1 cellular context compared by ENCODE assay signal in genomic region chr1:224622831-224623230, GRCh38.
TF ChIP-seq lines count a peak whose summit lies in the region.

No MANE protein-coding gene starts in this region.

TF ChIP-seq in IMR-90, 13 proteins besides CTCF, POLR2A, EP300 and RAD21 (continued from another document):
- TF ChIP-seq BHLHE40 (IDR thresholded peaks at IDR 0.05; ENCODE audit: low read depth, low read length) (no peak), MAZ (IDR thresholded peaks at IDR 0.05; ENCODE audit: borderline replicate concordance, low read depth, low read length) (no peak), FOS (IDR thresholded peaks at IDR 0.05; ENCODE audit: low read depth, low read length) (no peak), MAFK (IDR thresholded peaks at IDR 0.05; ENCODE audit: low read depth, low read length) (no peak), SMC3 (IDR thresholded peaks at IDR 0.05; ENCODE audit: low read depth, low read length) (no peak), CEBPB (IDR thresholded peaks at IDR 0.05; ENCODE audit: low read depth, low read length) (no peak), CHD1 (IDR thresholded peaks at IDR 0.05; ENCODE audit: low read depth, low read length) (no peak), RFX5 (IDR thresholded peaks at IDR 0.05; ENCODE audit: low read depth, low read length) (no peak), NFE2L2 (IDR thresholded peaks at IDR 0.05; ENCODE audit: low read depth, low read length) (no peak), RCOR1 (IDR thresholded peaks at IDR 0.05; ENCODE audit: insufficient replicate concordance, low read length) (no peak), MXI1 (IDR thresholded peaks at IDR 0.05; ENCODE audit: borderline replicate concordance, low read depth, low read length) (no peak)
- TF ChIP-seq, protein P1, sequence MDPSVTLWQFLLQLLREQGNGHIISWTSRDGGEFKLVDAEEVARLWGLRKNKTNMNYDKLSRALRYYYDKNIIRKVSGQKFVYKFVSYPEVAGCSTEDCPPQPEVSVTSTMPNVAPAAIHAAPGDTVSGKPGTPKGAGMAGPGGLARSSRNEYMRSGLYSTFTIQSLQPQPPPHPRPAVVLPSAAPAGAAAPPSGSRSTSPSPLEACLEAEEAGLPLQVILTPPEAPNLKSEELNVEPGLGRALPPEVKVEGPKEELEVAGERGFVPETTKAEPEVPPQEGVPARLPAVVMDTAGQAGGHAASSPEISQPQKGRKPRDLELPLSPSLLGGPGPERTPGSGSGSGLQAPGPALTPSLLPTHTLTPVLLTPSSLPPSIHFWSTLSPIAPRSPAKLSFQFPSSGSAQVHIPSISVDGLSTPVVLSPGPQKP (IDR thresholded peaks at IDR 0.05; ENCODE audit: borderline replicate concordance, low read depth, low read length), result no peak
